In the genomic region with DNA sequence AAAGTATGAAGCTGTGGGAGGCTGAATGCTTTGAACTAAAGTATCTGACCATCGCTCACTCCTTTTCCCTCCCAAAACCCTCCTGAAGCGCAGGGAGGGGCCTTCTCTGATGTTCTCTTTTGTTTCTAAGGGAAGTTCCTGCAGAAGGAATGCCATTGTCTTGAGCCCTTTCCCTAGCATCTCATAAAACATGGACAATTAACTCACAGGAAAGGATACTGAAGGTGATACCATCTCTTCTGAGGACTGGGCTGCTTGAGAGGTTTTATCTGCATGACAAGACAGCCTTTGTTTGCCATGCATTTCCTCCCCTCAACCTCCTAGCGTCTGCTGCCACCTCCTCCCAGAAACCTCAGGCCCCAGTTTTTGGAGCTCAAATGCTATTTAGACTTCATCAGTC, we compare ENCODE assay signal across 1 cellular context.
TF ChIP-seq lines count a peak whose summit lies in the region.

No MANE protein-coding gene starts in this region.

TF ChIP-seq in K562, 482 proteins besides CTCF, POLR2A, EP300 and RAD21 (continued from another document):
- TF ChIP-seq, protein P1, sequence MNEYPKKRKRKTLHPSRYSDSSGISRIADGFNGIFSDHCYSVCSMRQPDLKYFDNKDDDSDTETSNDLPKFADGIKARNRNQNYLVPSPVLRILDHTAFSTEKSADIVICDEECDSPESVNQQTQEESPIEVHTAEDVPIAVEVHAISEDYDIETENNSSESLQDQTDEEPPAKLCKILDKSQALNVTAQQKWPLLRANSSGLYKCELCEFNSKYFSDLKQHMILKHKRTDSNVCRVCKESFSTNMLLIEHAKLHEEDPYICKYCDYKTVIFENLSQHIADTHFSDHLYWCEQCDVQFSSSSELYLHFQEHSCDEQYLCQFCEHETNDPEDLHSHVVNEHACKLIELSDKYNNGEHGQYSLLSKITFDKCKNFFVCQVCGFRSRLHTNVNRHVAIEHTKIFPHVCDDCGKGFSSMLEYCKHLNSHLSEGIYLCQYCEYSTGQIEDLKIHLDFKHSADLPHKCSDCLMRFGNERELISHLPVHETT (CRISPR knock-in tag; conservative IDR thresholded peaks at IDR 0.05 in 1 of 2, IDR thresholded peaks at IDR 0.05 in 1 of 2) = no peak
- TF ChIP-seq TEAD4 (IDR thresholded peaks at IDR 0.05; ENCODE audit: low read length) = peak; percentile 52; the same call in 1 of the 2 replicates
- no peak for TF ChIP-seq TEAD4 (CRISPR knock-in tag; IDR thresholded peaks at IDR 0.05; ENCODE audit: borderline replicate concordance)
- 0 out of 2 replicates have a peak, but pooled peaks have one; percentile 28 for TF ChIP-seq TCF3 (CRISPR knock-in tag; IDR thresholded peaks at IDR 0.05)
- no peak for TF ChIP-seq U2AF2 (optimal IDR thresholded peaks at IDR 0.05; ENCODE audit: low read depth, low read length)
- peak; percentile 62 for TF ChIP-seq ARID1B (IDR thresholded peaks at IDR 0.05)
- TF ChIP-seq, protein P2, sequence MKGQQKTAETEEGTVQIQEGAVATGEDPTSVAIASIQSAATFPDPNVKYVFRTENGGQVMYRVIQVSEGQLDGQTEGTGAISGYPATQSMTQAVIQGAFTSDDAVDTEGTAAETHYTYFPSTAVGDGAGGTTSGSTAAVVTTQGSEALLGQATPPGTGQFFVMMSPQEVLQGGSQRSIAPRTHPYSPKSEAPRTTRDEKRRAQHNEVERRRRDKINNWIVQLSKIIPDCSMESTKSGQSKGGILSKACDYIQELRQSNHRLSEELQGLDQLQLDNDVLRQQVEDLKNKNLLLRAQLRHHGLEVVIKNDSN (CRISPR knock-in tag; IDR thresholded peaks at IDR 0.05) = no peak
- no peak for TF ChIP-seq PPARD (CRISPR knock-in tag; IDR thresholded peaks at IDR 0.05)
- no peak for TF ChIP-seq OTX1 (CRISPR knock-in tag; IDR thresholded peaks at IDR 0.05)
- 0 out of 2 replicates have a peak, but pooled peaks have one; percentile 43 for TF ChIP-seq LEF1 (IDR thresholded peaks at IDR 0.05)
- no peak for TF ChIP-seq ARNT (IDR thresholded peaks at IDR 0.05)
- TF ChIP-seq HES1 (IDR thresholded peaks at IDR 0.05; ENCODE audit: low read depth) = no peak
- no peak for TF ChIP-seq ZNF140 (CRISPR knock-in tag; IDR thresholded peaks at IDR 0.05)
- TF ChIP-seq, protein P3, sequence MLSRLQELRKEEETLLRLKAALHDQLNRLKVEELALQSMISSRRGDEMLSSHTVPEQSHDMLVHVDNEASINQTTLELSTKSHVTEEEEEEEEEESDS (CRISPR knock-in tag; IDR thresholded peaks at IDR 0.05) = no peak
- no peak for TF ChIP-seq FOXM1 (IDR thresholded peaks at IDR 0.05; ENCODE audit: low read depth)
- no peak for TF ChIP-seq FOXM1 (CRISPR knock-in tag; IDR thresholded peaks at IDR 0.05; ENCODE audit: low read depth)
- TF ChIP-seq FOXJ3 (CRISPR knock-in tag; IDR thresholded peaks at IDR 0.05) = no peak
- TF ChIP-seq POLR2AphosphoS2 (IDR thresholded peaks at IDR 0.05; ENCODE audit: low read length) = no peak
- TF ChIP-seq, protein P4, sequence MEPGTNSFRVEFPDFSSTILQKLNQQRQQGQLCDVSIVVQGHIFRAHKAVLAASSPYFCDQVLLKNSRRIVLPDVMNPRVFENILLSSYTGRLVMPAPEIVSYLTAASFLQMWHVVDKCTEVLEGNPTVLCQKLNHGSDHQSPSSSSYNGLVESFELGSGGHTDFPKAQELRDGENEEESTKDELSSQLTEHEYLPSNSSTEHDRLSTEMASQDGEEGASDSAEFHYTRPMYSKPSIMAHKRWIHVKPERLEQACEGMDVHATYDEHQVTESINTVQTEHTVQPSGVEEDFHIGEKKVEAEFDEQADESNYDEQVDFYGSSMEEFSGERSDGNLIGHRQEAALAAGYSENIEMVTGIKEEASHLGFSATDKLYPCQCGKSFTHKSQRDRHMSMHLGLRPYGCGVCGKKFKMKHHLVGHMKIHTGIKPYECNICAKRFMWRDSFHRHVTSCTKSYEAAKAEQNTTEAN (CRISPR knock-in tag; IDR thresholded peaks at IDR 0.05) = no peak
- no peak for TF ChIP-seq THRAP3 (IDR thresholded peaks at IDR 0.05; ENCODE audit: borderline replicate concordance)
- TF ChIP-seq KDM1A (IDR thresholded peaks at IDR 0.05) = 0 out of 4 replicates have a peak, but pooled peaks of 1 of the 2 experiments have one; percentile 14
- peak; percentile 52; the same call in 1 of the 2 replicates for TF ChIP-seq SMARCE1 (IDR thresholded peaks at IDR 0.05)
- no peak for TF ChIP-seq ZNF24 (IDR thresholded peaks at IDR 0.05)
- TF ChIP-seq XRCC4 (IDR thresholded peaks at IDR 0.05; ENCODE audit: extremely low read depth, insufficient read depth, insufficient read length) = no peak
- no peak for TF ChIP-seq GTF2A2 (tag; IDR thresholded peaks at IDR 0.05)
- no peak for TF ChIP-seq ZNF316 (IDR thresholded peaks at IDR 0.05)
- no peak for TF ChIP-seq MBD1 (CRISPR knock-in tag; IDR thresholded peaks at IDR 0.05)
- no peak for TF ChIP-seq SP2 (IDR thresholded peaks at IDR 0.05; ENCODE audit: extremely low read depth, low read depth, low read length, poor library complexity, severe bottlenecking)
- no peak for TF ChIP-seq TEAD1 (CRISPR knock-in tag; IDR thresholded peaks at IDR 0.05)
- TF ChIP-seq CSDE1 (IDR thresholded peaks at IDR 0.05) = no peak
- no peak for TF ChIP-seq ZNF3 (CRISPR knock-in tag; IDR thresholded peaks at IDR 0.05)
- no peak for TF ChIP-seq RBM15 (IDR thresholded peaks at IDR 0.05; ENCODE audit: insufficient read depth, low read length)
- TF ChIP-seq ZNF586 (CRISPR knock-in tag; conservative IDR thresholded peaks at IDR 0.05) = no peak
- TF ChIP-seq ZNF407 (IDR thresholded peaks at IDR 0.05; ENCODE audit: low read depth) = no peak
- TF ChIP-seq, protein P5, sequence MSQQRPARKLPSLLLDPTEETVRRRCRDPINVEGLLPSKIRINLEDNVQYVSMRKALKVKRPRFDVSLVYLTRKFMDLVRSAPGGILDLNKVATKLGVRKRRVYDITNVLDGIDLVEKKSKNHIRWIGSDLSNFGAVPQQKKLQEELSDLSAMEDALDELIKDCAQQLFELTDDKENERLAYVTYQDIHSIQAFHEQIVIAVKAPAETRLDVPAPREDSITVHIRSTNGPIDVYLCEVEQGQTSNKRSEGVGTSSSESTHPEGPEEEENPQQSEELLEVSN (IDR thresholded peaks at IDR 0.05; ENCODE audit: borderline replicate concordance in 1 of 2, extremely low read depth in 1 of 2, insufficient read depth in 1 of 2, insufficient read length in 1 of 2, low read depth in 1 of 2, low read length in 1 of 2, poor library complexity in 1 of 2, severe bottlenecking in 1 of 2) = no peak
- no peak for TF ChIP-seq HINFP (tag; conservative IDR thresholded peaks at IDR 0.05; ENCODE audit: low read depth)
